In the genomic region with DNA sequence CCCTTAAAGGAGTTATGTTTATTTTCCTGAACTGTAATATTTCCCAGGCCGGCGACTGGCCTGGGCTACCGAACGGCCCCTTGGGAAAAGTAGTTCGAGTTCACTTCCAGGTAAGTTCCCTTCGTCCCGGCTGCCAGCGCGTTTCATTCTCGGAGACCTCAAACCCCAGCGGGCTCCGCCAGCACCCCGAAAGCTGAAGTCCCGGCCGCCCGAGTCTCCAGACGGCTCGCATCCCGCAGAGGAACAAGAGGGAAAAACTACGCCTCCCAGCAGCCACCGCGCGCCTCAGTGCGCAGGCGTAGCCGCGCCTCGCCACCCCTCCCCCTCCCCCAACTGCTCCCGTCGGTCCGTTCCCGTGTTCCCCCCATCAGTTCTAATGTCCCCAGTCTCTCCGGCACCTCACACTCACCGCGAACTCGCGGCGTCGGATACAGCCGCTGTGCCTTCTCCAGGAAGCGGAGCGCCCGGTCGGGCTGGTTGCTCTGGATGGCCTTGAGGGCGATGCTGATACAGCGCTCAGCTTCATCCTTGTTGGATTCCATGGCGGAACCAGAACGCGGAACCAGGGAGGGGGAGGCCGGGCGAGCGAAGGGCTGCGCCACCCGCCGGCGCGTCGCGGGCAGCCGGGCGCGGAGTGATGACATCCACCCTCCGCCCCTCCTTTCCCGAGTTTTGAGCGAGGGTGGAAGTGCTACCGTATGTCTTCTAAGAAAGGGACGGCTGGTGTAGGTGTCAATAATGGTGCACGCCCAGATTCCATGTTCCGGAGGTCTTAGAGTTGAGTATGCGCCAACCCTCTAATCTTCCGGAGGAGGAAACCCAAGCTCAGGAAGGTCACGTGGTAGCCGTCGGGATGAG, we compare ENCODE assay signal across 8 cellular contexts. TPM values are rescaled to one million over a fixed set of nuclear protein-coding genes. Genes with fewer than 3 reads are reported as not detected.
A peak's percentile ranks its signal among the peaks of the same experiment; 100 is the strongest.
DNase-seq lines count a peak whose midpoint lies in the region; ATAC-seq and TF ChIP-seq lines count a peak whose summit lies in the region.

DNAJB12 (minus strand) TSS at position 564 of the 858 bp plus-strand sequence; CDS start at position 542, 22 bp downstream.

- H3K9me3 ChIP-seq in fibroblast of lung (ENCODE audit: control insufficient read depth, insufficient read depth, low read depth, low read length), result no peaks in the 10 kb centered on the region

- POLR2A ChIA-PET in RWPE1 (lab: Yijun Ruan, JAX; ENCODE audit: low non-redundant PET), result interaction anchor here (0.5 to 0.6 kb wide), 4 partner anchors 22 to 138 kb away, joined by 3 to 6 read pairs (median 3); no protein-coding TSS in a partner anchor

- DNase-seq in EH (ENCODE audit: low read depth), result peak; percentile 94
- DNase-seq in H4 (ENCODE audit: low spot score), result peak; percentile 94
- DNase-seq in LoVo (ENCODE audit: low spot score), result peak; percentile 94
- DNase-seq in RWPE1 (ENCODE audit: low spot score), result peak; percentile 97
- peak; percentile 96 to 97 for DNase-seq in fibroblast of lung (ENCODE audit: low read depth in 2 of 2)
- peak; percentile 91 for DNase-seq in naive B cell
- peak; percentile 87 to 95 for DNase-seq in stimulated activated effector memory CD8-positive, alpha-beta T cell treated with anti-CD3 and anti-CD28 coated beads, Interleukin-12 subunit alpha, Interleukin-12 subunit beta, amount 100 ng/mL, for 72 hours (ENCODE audit: low spot score in 2 of 2)

- H3K27me3 ChIP-seq in fibroblast of lung (ENCODE audit: control insufficient read depth, insufficient read depth, low read length), result no peaks in the 10 kb centered on the region

- H3K9ac ChIP-seq in fibroblast of lung (ENCODE audit: insufficient read depth, low read length), result peak within 1 kb of the TSS; percentile 99

- peak within 1 kb of the TSS; percentile 89 for H2AFZ ChIP-seq in fibroblast of lung (ENCODE audit: low read length)

- CTCF ChIA-PET in RWPE1 (lab: Yijun Ruan, JAX), result interaction anchor here (0.6 to 1.2 kb wide), 2 partner anchors 97 to 521 kb away, joined by 3 to 4 read pairs; no protein-coding TSS in a partner anchor

- H3K4me3 Mint-ChIP-seq in activated T-helper 17 cell treated with anti-CD3 and anti-CD28 coated beads, Interleukin-2, amount 50 U/mL, for 72 hours, result peak within 1 kb of the TSS; percentile 90
- peak within 1 kb of the TSS; percentile 94 to 100 (median 98) for H3K4me3 Mint-ChIP-seq in naive B cell
- peak within 1 kb of the TSS; percentile 91 for H3K4me3 Mint-ChIP-seq in stimulated activated effector memory CD8-positive, alpha-beta T cell treated with anti-CD3 and anti-CD28 coated beads, Interleukin-12 subunit alpha, Interleukin-12 subunit beta, amount 100 ng/mL, for 72 hours

- peaks cover 34% of the 10 kb centered on the region for H3K79me2 ChIP-seq in fibroblast of lung (ENCODE audit: control insufficient read depth, insufficient read depth, low read length)

- no peaks in the 10 kb centered on the region for H4K20me1 ChIP-seq in fibroblast of lung (ENCODE audit: control insufficient read depth, extremely low read depth, insufficient read depth, low read length)

- H3K27ac ChIP-seq in RWPE1, result peak within 1 kb of the TSS; percentile 95
- H3K27ac ChIP-seq in fibroblast of lung (ENCODE audit: insufficient read depth, low read length), result peak within 1 kb of the TSS; percentile 97

- peaks cover 8% of the 10 kb centered on the region for H3K4me1 ChIP-seq in fibroblast of lung (ENCODE audit: control insufficient read depth, extremely low read depth, insufficient read depth, low read length)

- peak within 1 kb of the TSS; percentile 82 to 97 (median 87) for H3K4me3 ChIP-seq in fibroblast of lung (replicated peaks in 1 of 4; ENCODE audit: control extremely low read depth in 1 of 4, insufficient read depth in 1 of 4, low read depth in 3 of 4, low read length in 4 of 4)

- peak; percentile 85 for ATAC-seq in activated T-helper 17 cell treated with anti-CD3 and anti-CD28 coated beads, Interleukin-2, amount 50 U/mL, for 72 hours (replicated peaks)
- ATAC-seq in naive B cell (ENCODE audit: low read depth in 2 of 2), result peak; percentile 84 to 86
- peak; percentile 91 for ATAC-seq in stimulated activated effector memory CD8-positive, alpha-beta T cell treated with anti-CD3 and anti-CD28 coated beads, Interleukin-12 subunit alpha, Interleukin-12 subunit beta, amount 100 ng/mL, for 72 hours

- H3K27me3 Mint-ChIP-seq in activated T-helper 17 cell treated with anti-CD3 and anti-CD28 coated beads, Interleukin-2, amount 50 U/mL, for 72 hours, result no peaks in the 10 kb centered on the region
- no peaks in the 10 kb centered on the region for H3K27me3 Mint-ChIP-seq in naive B cell

- no peaks in the 10 kb centered on the region for H3K9me3 Mint-ChIP-seq in activated T-helper 17 cell treated with anti-CD3 and anti-CD28 coated beads, Interleukin-2, amount 50 U/mL, for 72 hours
- H3K9me3 Mint-ChIP-seq in naive B cell, result no peaks in the 10 kb centered on the region
- H3K9me3 Mint-ChIP-seq in stimulated activated effector memory CD8-positive, alpha-beta T cell treated with anti-CD3 and anti-CD28 coated beads, Interleukin-12 subunit alpha, Interleukin-12 subunit beta, amount 100 ng/mL, for 72 hours, result no peaks in the 10 kb centered on the region

- peak within 1 kb of the TSS; percentile 80 for H3K4me2 ChIP-seq in fibroblast of lung (ENCODE audit: extremely low read depth, insufficient read depth, low read length)

- H3K36me3 Mint-ChIP-seq in activated T-helper 17 cell treated with anti-CD3 and anti-CD28 coated beads, Interleukin-2, amount 50 U/mL, for 72 hours (ENCODE audit: low read depth), result peaks cover 50% of the 10 kb centered on the region
- H3K36me3 Mint-ChIP-seq in naive B cell, result peaks cover 0 to 12% of the 10 kb centered on the region in 2 donors
- H3K36me3 Mint-ChIP-seq in stimulated activated effector memory CD8-positive, alpha-beta T cell treated with anti-CD3 and anti-CD28 coated beads, Interleukin-12 subunit alpha, Interleukin-12 subunit beta, amount 100 ng/mL, for 72 hours, result peaks cover 30% of the 10 kb centered on the region

- no peak for TF ChIP-seq CTCF in RWPE1 (conservative IDR thresholded peaks at IDR 0.05; ENCODE audit: low read depth)
- no peak for TF ChIP-seq CTCF in fibroblast of lung (conservative IDR thresholded peaks at IDR 0.05 in 1 of 2, IDR thresholded peaks at IDR 0.05 in 1 of 2; ENCODE audit: low read depth in 1 of 2, low read length in 2 of 2)

- H3K27ac Mint-ChIP-seq in activated T-helper 17 cell treated with anti-CD3 and anti-CD28 coated beads, Interleukin-2, amount 50 U/mL, for 72 hours, result peak within 1 kb of the TSS; percentile 95
- peak within 1 kb of the TSS; percentile 97 to 99 (median 98) for H3K27ac Mint-ChIP-seq in naive B cell
- peak within 1 kb of the TSS; percentile 95 for H3K27ac Mint-ChIP-seq in stimulated activated effector memory CD8-positive, alpha-beta T cell treated with anti-CD3 and anti-CD28 coated beads, Interleukin-12 subunit alpha, Interleukin-12 subunit beta, amount 100 ng/mL, for 72 hours

- peaks cover 18% of the 10 kb centered on the region for H3K4me1 Mint-ChIP-seq in activated T-helper 17 cell treated with anti-CD3 and anti-CD28 coated beads, Interleukin-2, amount 50 U/mL, for 72 hours
- H3K4me1 Mint-ChIP-seq in naive B cell, result peaks cover 22 to 55% (median 43%) of the 10 kb centered on the region in 3 donors
- H3K4me1 Mint-ChIP-seq in stimulated activated effector memory CD8-positive, alpha-beta T cell treated with anti-CD3 and anti-CD28 coated beads, Interleukin-12 subunit alpha, Interleukin-12 subunit beta, amount 100 ng/mL, for 72 hours, result peaks cover 46% of the 10 kb centered on the region

- H3K36me3 ChIP-seq in fibroblast of lung (ENCODE audit: control insufficient read depth, insufficient read depth, low read length), result no peaks in the 10 kb centered on the region

RNA-seq across cellular contexts. Expression of gene DNAJB12, which starts in this region (rescaled TPM):
- 18.1 and 22.1 TPM in 2 replicates for total RNA-seq in H4 (2014; rRNA removed; shearing (Covaris generic))
- 10 to 100 TPM; 32.0 to 35.9 TPM for total RNA-seq in activated T-helper 17 cell treated with anti-CD3 and anti-CD28 coated beads, Interleukin-2, amount 50 U/mL, for 72 hours
- 20.5 and 26.3 TPM in 2 replicates for total RNA-seq in fibroblast of lung
- polyA plus RNA-seq in fibroblast of lung (16.0 and 17.2 TPM in 2 replicates), naive B cell (ENCODE audit: low read depth in 6 of 6) (10 to 100 TPM; 15.7 to 28.4 (median 18.6) TPM)
- polyA plus RNA-seq in fibroblast of lung (2012), result 28.0 and 28.7 TPM in 2 replicates
- polyA minus RNA-seq in fibroblast of lung (ENCODE audit: low replicate concordance), result 36.0 and 54.5 TPM in 2 replicates

Comparison
In these comparisons a context has a peak if more than half of its experiments do, and no peak if none do; other contexts are left out.
1. Peak in every context shown above with its lines: DNase-seq, ATAC-seq, H3K4me3 ChIP-seq and H3K27ac ChIP-seq.